In the genomic region with DNA sequence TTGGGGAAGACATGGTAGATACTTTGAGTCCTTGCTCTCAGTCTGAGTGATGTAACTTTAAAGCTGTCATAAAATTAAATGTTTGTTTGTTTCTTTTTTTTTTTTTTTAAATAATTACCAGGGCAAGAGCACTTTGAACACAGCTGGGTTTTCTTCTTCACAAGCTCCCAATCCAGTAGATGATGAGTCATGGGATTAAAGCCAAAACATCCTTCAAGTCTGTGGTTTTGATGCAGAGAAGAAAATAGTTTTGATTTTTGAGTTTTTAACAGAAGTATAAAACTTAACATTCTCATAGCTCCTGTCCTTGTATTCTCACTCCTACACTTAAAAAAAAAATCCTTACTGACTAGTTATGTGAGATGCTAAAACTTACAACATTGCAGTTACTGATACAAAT, we compare ENCODE assay signal across 17 cellular contexts. TPM values are rescaled to one million over a fixed set of nuclear protein-coding genes. Genes with fewer than 3 reads are reported as not detected.
DNase-seq lines count a peak whose midpoint lies in the region; ATAC-seq and TF ChIP-seq lines count a peak whose summit lies in the region.
"Had no signal": no experiment of that assay in that cellular context is flagged by ENCODE, and none has a peak within 500 bp of the region (broad histone marks: within the 10 kb centered on the region; RNA-seq: fewer than 3 reads in every experiment).

No MANE protein-coding gene starts in this region.

- no peak overlapping the region for H3K27ac ChIP-seq in SK-N-MC
- H3K27ac ChIP-seq: adrenal gland, BLaER1 had no signal

- no peaks in the 10 kb centered on the region for H3K36me3 ChIP-seq in SK-N-MC (ENCODE audit: insufficient read depth, low read length)
- H3K36me3 ChIP-seq: adrenal gland, BLaER1 had no signal

- no peak for TF ChIP-seq CTCF in fibroblast of mammary gland (conservative IDR thresholded peaks at IDR 0.05; ENCODE audit: control insufficient read depth, insufficient read depth, low read depth, low read length)

- DNase-seq in NOMO-1 treated with DMSO at 0.1 percent for 48 hours (lab: John Stamatoyannopoulos, UW; ENCODE audit: unreplicated experiment), result peak; percentile 10
- no peak for DNase-seq in NOMO-1 (lab: John Stamatoyannopoulos, UW; ENCODE audit: unreplicated experiment in 2 of 2)
- peak; percentile 16 for DNase-seq in SK-N-MC (ENCODE audit: low read depth, low spot score)
- DNase-seq in fibroblast of mammary gland (ENCODE audit: low read depth), result peak; percentile 95
- DNase-seq in NCI-H82 treated with DMSO at 0.1 percent for 48 hours (lab: John Stamatoyannopoulos, UW; ENCODE audit: unreplicated experiment), result no peak
- DNase-seq in G401 (ENCODE audit: low spot score), result no peak
- DNase-seq in retina, result no peak
- DNase-seq: adrenal gland; left cardiac atrium; NCI-H1105 treated with DMSO at 0.1 percent for 48 hours; NCI-H82; stimulated activated CD4-positive, alpha-beta T cell treated with anti-CD3 and anti-CD28 coated beads, Interleukin-2, amount 100 ng/mL, for 24 hours; stimulated activated naive CD8-positive, alpha-beta T cell treated with anti-CD3 and anti-CD28 coated beads, Interleukin-15, Interleukin-2, amounts not matched to agents 100 U/mL and 50 U/mL, for 24 hours; T-helper 17 cell had no signal

- H3K4me3 ChIP-seq in SK-N-MC (no peak overlapping the region), fibroblast of mammary gland (ENCODE audit: control insufficient read depth, low read depth, low read length) (no peak overlapping the region)
- H3K4me3 ChIP-seq: adrenal gland, BLaER1 had no signal

- ATAC-seq in GM21723 (IDR thresholded peaks at IDR 0.05; ENCODE audit: unreplicated experiment), result no peak
- ATAC-seq: HCT116; left cardiac atrium; stimulated activated naive CD8-positive, alpha-beta T cell treated with anti-CD3 and anti-CD28 coated beads, Interleukin-15, Interleukin-2, amounts not matched to agents 100 U/mL and 50 U/mL, for 24 hours; T-helper 17 cell had no signal

- no peak overlapping the region for H3K9ac ChIP-seq in SK-N-MC (ENCODE audit: insufficient read length)
- H3K9ac ChIP-seq: BLaER1 had no signal

- H3K9me3 ChIP-seq in SK-N-MC (ENCODE audit: low read depth, low read length), result no peaks in the 10 kb centered on the region
- H3K9me3 ChIP-seq: adrenal gland, BLaER1 had no signal

- in situ Hi-C loops in G401 (cut with HindIII; ENCODE audit: low sequenced_read_pairs), result no loop called here

RNA-seq across cellular contexts. Expression of gene IL31RA, which starts 34.8 kb away (rescaled TPM):
- not detected in 2 replicates for total RNA-seq in G401 (2014; rRNA removed; shearing (Covaris generic))
- total RNA-seq: adrenal gland, left cardiac atrium, T-helper 17 cell had no signal

Comparison
In these comparisons a context has a peak if more than half of its experiments do, and no peak if none do; other contexts are left out.
1. DNase-seq: peak in NOMO-1 treated with DMSO at 0.1 percent for 48 hours (single experiment), SK-N-MC (single experiment) and fibroblast of mammary gland (single experiment); none in NOMO-1 (0 of 2), NCI-H82 treated with DMSO at 0.1 percent for 48 hours (single experiment), G401 (single experiment) and retina (single experiment).